21 cellular contexts compared by ENCODE assay signal in the genomic region with DNA sequence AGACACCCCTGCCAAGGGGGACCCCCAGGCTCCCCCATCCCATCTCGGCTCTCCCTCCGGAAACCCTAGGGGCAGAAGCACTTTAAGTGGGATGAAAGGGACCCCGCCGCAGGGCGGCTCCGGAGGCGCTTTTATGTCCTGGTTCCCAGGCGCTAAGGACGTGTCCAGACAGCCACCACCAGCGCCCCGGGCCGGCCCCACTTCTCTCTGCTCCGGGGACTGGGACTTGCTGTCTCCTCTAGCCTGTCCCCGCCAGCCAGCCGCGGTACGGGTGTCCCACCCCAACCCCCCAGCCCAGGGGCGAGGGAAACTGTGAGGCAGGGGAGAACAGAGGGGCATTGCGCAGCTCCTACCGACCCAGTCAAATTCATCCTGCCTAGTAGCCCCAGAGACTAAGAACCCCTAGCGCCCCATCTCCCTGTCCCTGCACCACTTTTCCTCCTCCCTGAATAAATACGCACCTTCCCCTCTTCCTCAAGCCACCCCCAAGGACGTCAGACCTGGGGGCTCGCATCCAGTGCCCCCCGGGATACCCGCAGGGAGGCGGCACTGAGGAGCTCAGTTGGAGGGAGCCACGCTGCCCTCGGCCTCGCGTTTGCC. TPM values are rescaled to one million over a fixed set of nuclear protein-coding genes. Genes with fewer than 3 reads are reported as not detected.
A peak's percentile ranks its signal among the peaks of the same experiment; 100 is the strongest.
DNase-seq lines count a peak whose midpoint lies in the region; ATAC-seq, FAIRE-seq and TF ChIP-seq lines count a peak whose summit lies in the region.
"Had no signal": no experiment of that assay in that cellular context is flagged by ENCODE, and none has a peak within 500 bp of the region (broad histone marks: within the 10 kb centered on the region; RNA-seq: fewer than 3 reads in every experiment).

No MANE protein-coding gene starts in this region.

- H3K36me3 ChIP-seq in bronchial epithelial cell (ENCODE audit: control insufficient read depth, insufficient read depth, low read length): no peaks in the 10 kb centered on the region
- H3K36me3 ChIP-seq: brain microvascular endothelial cell, esophagus squamous epithelium, neutrophil, right atrium auricular region, transverse colon had no signal

- peak overlapping the region; percentile 25 for H3K4me3 Mint-ChIP-seq in activated naive CD8-positive, alpha-beta T cell treated with anti-CD3 and anti-CD28 coated beads, Interleukin-2, amount 10 ng/mL, durations not matched to agents 7 days and 5 days
- no peak overlapping the region for H3K4me3 Mint-ChIP-seq in activated naive CD8-positive, alpha-beta T cell treated with anti-CD3 and anti-CD28 coated beads for 36 hours

- H3K27ac Mint-ChIP-seq in activated naive CD8-positive, alpha-beta T cell treated with anti-CD3 and anti-CD28 coated beads, Interleukin-2, amount 10 ng/mL, durations not matched to agents 7 days and 5 days: no peak overlapping the region
- H3K27ac Mint-ChIP-seq in activated naive CD8-positive, alpha-beta T cell treated with anti-CD3 and anti-CD28 coated beads for 36 hours: no peak overlapping the region

- H3K36me3 Mint-ChIP-seq in activated naive CD8-positive, alpha-beta T cell treated with anti-CD3 and anti-CD28 coated beads, Interleukin-2, amount 10 ng/mL, durations not matched to agents 7 days and 5 days: no peaks in the 10 kb centered on the region
- no peaks in the 10 kb centered on the region for H3K36me3 Mint-ChIP-seq in activated naive CD8-positive, alpha-beta T cell treated with anti-CD3 and anti-CD28 coated beads for 36 hours

- peaks cover 21% of the 10 kb centered on the region for H3K4me1 Mint-ChIP-seq in activated naive CD8-positive, alpha-beta T cell treated with anti-CD3 and anti-CD28 coated beads, Interleukin-2, amount 10 ng/mL, durations not matched to agents 7 days and 5 days
- H3K4me1 Mint-ChIP-seq in activated naive CD8-positive, alpha-beta T cell treated with anti-CD3 and anti-CD28 coated beads for 36 hours: peaks cover 21% of the 10 kb centered on the region

- H3K9me3 Mint-ChIP-seq in activated naive CD8-positive, alpha-beta T cell treated with anti-CD3 and anti-CD28 coated beads, Interleukin-2, amount 10 ng/mL, durations not matched to agents 7 days and 5 days: no peaks in the 10 kb centered on the region
- no peaks in the 10 kb centered on the region for H3K9me3 Mint-ChIP-seq in activated naive CD8-positive, alpha-beta T cell treated with anti-CD3 and anti-CD28 coated beads for 36 hours

- no peak for DNase-seq in activated naive CD8-positive, alpha-beta T cell treated with anti-CD3 and anti-CD28 coated beads, Interleukin-2, amount 10 ng/mL, durations not matched to agents 7 days and 5 days
- no peak for DNase-seq in activated naive CD8-positive, alpha-beta T cell treated with anti-CD3 and anti-CD28 coated beads for 36 hours
- DNase-seq in bronchial epithelial cell (ENCODE audit: low read depth) (no peak), left kidney (ENCODE audit: low read depth, low spot score) (peak; percentile 40), ureter (ENCODE audit: low spot score) (peak; percentile 62), HUDEP-2 (lab: John Stamatoyannopoulos, UW; ENCODE audit: unreplicated experiment in 76 of 76) (no peak)
- DNase-seq: activated CD8-positive, alpha-beta memory T cell treated with anti-CD3 and anti-CD28 coated beads for 24 hours; brain microvascular endothelial cell; DMS79 treated with DMSO at 0.1 percent for 48 hours; esophagus squamous epithelium; kidney glomerular epithelial cell; MV-4-11; NCI-H187 treated with DMSO at 0.1 percent for 48 hours; NCI-H510A; SHP77 treated with DMSO at 0.1 percent for 48 hours; transverse colon had no signal

- POLR2A ChIA-PET in activated naive CD8-positive, alpha-beta T cell treated with anti-CD3 and anti-CD28 coated beads, Interleukin-2, amount 10 ng/mL, durations not matched to agents 7 days and 5 days (lab: Charles Lee): interaction anchor here (1.2 to 2.6 kb wide), 2 partner anchors 40 to 49 kb away, joined by 3 to 7 read pairs; a partner anchor contains a TSS

- peaks cover 1% of the 10 kb centered on the region for H3K27me3 ChIP-seq in bronchial epithelial cell (ENCODE audit: control insufficient read depth, insufficient read depth, low read length)

- H3K27me3 Mint-ChIP-seq in activated naive CD8-positive, alpha-beta T cell treated with anti-CD3 and anti-CD28 coated beads, Interleukin-2, amount 10 ng/mL, durations not matched to agents 7 days and 5 days: peaks cover 62% of the 10 kb centered on the region
- peaks cover 72% of the 10 kb centered on the region for H3K27me3 Mint-ChIP-seq in activated naive CD8-positive, alpha-beta T cell treated with anti-CD3 and anti-CD28 coated beads for 36 hours

- FAIRE-seq in bronchial epithelial cell (lab: Jason Lieb, UNC): no peak

- H3K4me3 ChIP-seq in bronchial epithelial cell (ENCODE audit: low read depth, low read length): peak overlapping the region; percentile 11
- H3K4me3 ChIP-seq: esophagus squamous epithelium, right atrium auricular region, transverse colon had no signal

- ATAC-seq in activated naive CD8-positive, alpha-beta T cell treated with anti-CD3 and anti-CD28 coated beads, Interleukin-2, amount 10 ng/mL, durations not matched to agents 7 days and 5 days (ENCODE audit: low read depth): no peak
- ATAC-seq in GM21390 (IDR thresholded peaks at IDR 0.05; ENCODE audit: unreplicated experiment) (no peak), HG02571 (IDR thresholded peaks at IDR 0.05; ENCODE audit: unreplicated experiment) (no peak)

- TF ChIP-seq CTCF in bronchial epithelial cell (IDR thresholded peaks at IDR 0.05; ENCODE audit: insufficient read depth, low read length, severe bottlenecking): no peak

RNA-seq across cellular contexts. Expression of a gene that starts 4.1 kb away (rescaled TPM):
- total RNA-seq in activated naive CD8-positive, alpha-beta T cell treated with anti-CD3 and anti-CD28 coated beads, Interleukin-2, amount 10 ng/mL, durations not matched to agents 7 days and 5 days: under 1 TPM; 0.09 to 0.22 TPM
- total RNA-seq in activated naive CD8-positive, alpha-beta T cell treated with anti-CD3 and anti-CD28 coated beads for 36 hours: not detected
- total RNA-seq in bronchial epithelial cell (0.79 and 2.4 TPM in 2 replicates), ureter (9.2 TPM)

RNA-seq across cellular contexts. Expression of a gene that starts 5.8 kb away (rescaled TPM):
- total RNA-seq in activated naive CD8-positive, alpha-beta T cell treated with anti-CD3 and anti-CD28 coated beads, Interleukin-2, amount 10 ng/mL, durations not matched to agents 7 days and 5 days: 10 to 100 TPM; 38.0 to 39.6 TPM
- 10 to 100 TPM; 15.3 to 17.1 TPM for total RNA-seq in activated naive CD8-positive, alpha-beta T cell treated with anti-CD3 and anti-CD28 coated beads for 36 hours
- 23.7 and 28.2 TPM in 2 replicates for total RNA-seq in bronchial epithelial cell
- 36.5 TPM for total RNA-seq in ureter

RNA-seq across cellular contexts. Expression of a gene that starts 15.4 kb away (rescaled TPM):
- total RNA-seq in activated naive CD8-positive, alpha-beta T cell treated with anti-CD3 and anti-CD28 coated beads, Interleukin-2, amount 10 ng/mL, durations not matched to agents 7 days and 5 days: under 1 TPM; 0.42 to 0.43 TPM
- under 1 TPM; 0.46 to 0.68 TPM for total RNA-seq in activated naive CD8-positive, alpha-beta T cell treated with anti-CD3 and anti-CD28 coated beads for 36 hours
- not detected in 2 replicates for total RNA-seq in bronchial epithelial cell
- total RNA-seq in ureter: 0.31 TPM
- total RNA-seq: mesenteric fat pad had no signal

RNA-seq across cellular contexts. Expression of a gene that starts 15.5 kb away (rescaled TPM):
- 10 to 100 TPM; 49.7 to 50.3 TPM for total RNA-seq in activated naive CD8-positive, alpha-beta T cell treated with anti-CD3 and anti-CD28 coated beads, Interleukin-2, amount 10 ng/mL, durations not matched to agents 7 days and 5 days
- 10 to 100 TPM; 70.0 to 75.2 TPM for total RNA-seq in activated naive CD8-positive, alpha-beta T cell treated with anti-CD3 and anti-CD28 coated beads for 36 hours
- 9.6 and 14.0 TPM in 2 replicates for total RNA-seq in bronchial epithelial cell
- total RNA-seq in ureter: 38.2 TPM

RNA-seq across cellular contexts. Expression of a gene that starts 25.2 kb away (rescaled TPM):
- total RNA-seq in activated naive CD8-positive, alpha-beta T cell treated with anti-CD3 and anti-CD28 coated beads, Interleukin-2, amount 10 ng/mL, durations not matched to agents 7 days and 5 days: 10 to 100 TPM; 50.8 to 50.9 TPM
- 10 to 100 TPM; 12.1 to 12.5 TPM for total RNA-seq in activated naive CD8-positive, alpha-beta T cell treated with anti-CD3 and anti-CD28 coated beads for 36 hours
- total RNA-seq in bronchial epithelial cell (1.3 and 1.5 TPM in 2 replicates), ureter (27.2 TPM)

Comparison
In these comparisons a context has a peak if more than half of its experiments do, and no peak if none do; other contexts are left out.
1. DNase-seq: peak in left kidney (single experiment) and ureter (single experiment); none in activated naive CD8-positive, alpha-beta T cell treated with anti-CD3 and anti-CD28 coated beads, Interleukin-2, amount 10 ng/mL, durations not matched to agents 7 days and 5 days (single experiment), activated naive CD8-positive, alpha-beta T cell treated with anti-CD3 and anti-CD28 coated beads for 36 hours (single experiment), bronchial epithelial cell (single experiment) and HUDEP-2 (0 of 76).